Comparison of ENCODE assay signal across 34 cellular contexts in genomic region chr14:55141812-55142211, GRCh38. TPM values are rescaled to one million over a fixed set of nuclear protein-coding genes. Genes with fewer than 3 reads are reported as not detected.
"Had no signal": no experiment of that assay in that cellular context is flagged by ENCODE, and none has a peak within 500 bp of the region (broad histone marks: within the 10 kb centered on the region; RNA-seq: fewer than 3 reads in every experiment).

No MANE protein-coding gene starts in this region.

- H3K9me3 ChIP-seq: body of pancreas, breast epithelium, MG63 had no signal

- H3K27ac ChIP-seq: body of pancreas, PC-9, RWPE1 had no signal

- ATAC-seq: activated CD8-positive, alpha-beta T cell treated with anti-CD3 and anti-CD28 coated beads for 36 hours; activated T-cell treated with anti-CD3 and anti-CD28 coated beads, Interleukin-2, amount 50 U/mL, for 72 hours; activated T-helper 17 cell treated with anti-CD3 and anti-CD28 coated beads, Interleukin-2, amount 50 U/mL, for 72 hours; body of pancreas; Right ventricle myocardium inferior had no signal

- H3K36me3 Mint-ChIP-seq: activated naive CD4-positive, alpha-beta T cell treated with anti-CD3 and anti-CD28 coated beads, Interleukin-2, amount 50 U/mL, for 24 hours had no signal

- H3K4me1 Mint-ChIP-seq: activated naive CD4-positive, alpha-beta T cell treated with anti-CD3 and anti-CD28 coated beads, Interleukin-2, amount 50 U/mL, for 24 hours; activated T-helper 17 cell treated with anti-CD3 and anti-CD28 coated beads, Interleukin-2, amount 50 U/mL, for 72 hours had no signal

- H3K4me3 ChIP-seq: body of pancreas, breast epithelium, MG63, PC-9 had no signal

- H3K27me3 ChIP-seq: body of pancreas, breast epithelium, MG63 had no signal

- H3K9me3 Mint-ChIP-seq: activated CD4-positive, alpha-beta T cell treated with anti-CD3 and anti-CD28 coated beads, Interleukin-2, amount 10 ng/mL, durations not matched to agents 24 days and 14 days; activated CD8-positive, alpha-beta T cell treated with anti-CD3 and anti-CD28 coated beads for 36 hours; activated naive CD4-positive, alpha-beta T cell treated with anti-CD3 and anti-CD28 coated beads, Interleukin-2, amount 50 U/mL, for 24 hours; activated T-cell treated with anti-CD3 and anti-CD28 coated beads, Interleukin-2, amount 50 U/mL, for 72 hours; activated T-helper 17 cell treated with anti-CD3 and anti-CD28 coated beads, Interleukin-2, amount 50 U/mL, for 72 hours; T-helper 2 cell treated with Interferon-gamma antibody and Interleukin-4, amounts not matched to agents 5 μg/mL and 100 μg/mL, for 36 hours had no signal

- H3K27ac Mint-ChIP-seq: activated CD4-positive, alpha-beta T cell treated with anti-CD3 and anti-CD28 coated beads, Interleukin-2, amount 10 ng/mL, durations not matched to agents 24 days and 14 days; activated CD8-positive, alpha-beta T cell treated with anti-CD3 and anti-CD28 coated beads for 36 hours; activated naive CD4-positive, alpha-beta T cell treated with anti-CD3 and anti-CD28 coated beads, Interleukin-2, amount 50 U/mL, for 24 hours; activated T-cell treated with anti-CD3 and anti-CD28 coated beads, Interleukin-2, amount 50 U/mL, for 72 hours; activated T-helper 17 cell treated with anti-CD3 and anti-CD28 coated beads, Interleukin-2, amount 50 U/mL, for 72 hours; T-helper 2 cell treated with Interferon-gamma antibody and Interleukin-4, amounts not matched to agents 5 μg/mL and 100 μg/mL, for 36 hours had no signal

- H3K4me3 Mint-ChIP-seq: activated CD4-positive, alpha-beta T cell treated with anti-CD3 and anti-CD28 coated beads, Interleukin-2, amount 10 ng/mL, durations not matched to agents 24 days and 14 days; activated CD8-positive, alpha-beta T cell treated with anti-CD3 and anti-CD28 coated beads for 36 hours; activated naive CD4-positive, alpha-beta T cell treated with anti-CD3 and anti-CD28 coated beads, Interleukin-2, amount 50 U/mL, for 24 hours; activated naive CD8-positive, alpha-beta T cell treated with anti-CD3 and anti-CD28 coated beads, Interleukin-2, amount 10 ng/mL, durations not matched to agents 7 days and 5 days; activated T-cell treated with anti-CD3 and anti-CD28 coated beads, Interleukin-2, amount 50 U/mL, for 72 hours; activated T-helper 17 cell treated with anti-CD3 and anti-CD28 coated beads, Interleukin-2, amount 50 U/mL, for 72 hours; T-helper 2 cell treated with Interferon-gamma antibody and Interleukin-4, amounts not matched to agents 5 μg/mL and 100 μg/mL, for 36 hours had no signal

- DNase-seq: activated CD4-positive, alpha-beta T cell treated with anti-CD3 and anti-CD28 coated beads, Interleukin-2, amount 10 ng/mL, durations not matched to agents 24 days and 14 days; activated CD4-positive, alpha-beta T cell treated with anti-CD3 and anti-CD28 coated beads, Interleukin-2, amount 50 U/mL, for 4 hours; activated CD8-positive, alpha-beta T cell treated with anti-CD3 and anti-CD28 coated beads for 36 hours; activated effector memory CD4-positive, alpha-beta T cell treated with anti-CD3 and anti-CD28 coated beads, Interleukin-2, amount 50 U/mL, for 16 hours; activated naive CD4-positive, alpha-beta T cell; activated naive CD8-positive, alpha-beta T cell treated with anti-CD3 and anti-CD28 coated beads, Interleukin-2, amount 10 ng/mL, durations not matched to agents 7 days and 5 days; activated T-cell treated with anti-CD3 and anti-CD28 coated beads, Interleukin-2, amount 50 U/mL, for 1 hour; activated T-cell treated with anti-CD3 and anti-CD28 coated beads, Interleukin-2, amount 50 U/mL, for 72 hours; amygdala; body of pancreas; cerebellar nuclear complex; Kasumi-1; KG1; MG63; NCI-H1048; NCI-H1105 treated with DMSO at 0.1 percent for 48 hours; NCI-H1436; NCI-H1694; NCI-H2081 treated with DMSO at 0.1 percent for 48 hours; NCI-H510A; NCI-H748 treated with DMSO at 0.1 percent for 48 hours; PC-9; SIG-M5; SW 1271 had no signal

- H3K27me3 Mint-ChIP-seq: activated CD4-positive, alpha-beta T cell treated with anti-CD3 and anti-CD28 coated beads, Interleukin-2, amount 10 ng/mL, durations not matched to agents 24 days and 14 days; activated CD8-positive, alpha-beta T cell treated with anti-CD3 and anti-CD28 coated beads for 36 hours; activated naive CD4-positive, alpha-beta T cell treated with anti-CD3 and anti-CD28 coated beads, Interleukin-2, amount 50 U/mL, for 24 hours; activated naive CD8-positive, alpha-beta T cell treated with anti-CD3 and anti-CD28 coated beads, Interleukin-2, amount 10 ng/mL, durations not matched to agents 7 days and 5 days; activated T-helper 17 cell treated with anti-CD3 and anti-CD28 coated beads, Interleukin-2, amount 50 U/mL, for 72 hours had no signal

- FAIRE-seq: astrocyte, RCC 7860, TTC549 had no signal

RNA-seq across cellular contexts. Expression of gene LGALS3, which starts 12.8 kb away (rescaled TPM):
- total RNA-seq: OCI-LY7 had no signal

RNA-seq across cellular contexts. Expression of gene DLGAP5, which starts 49.6 kb away (rescaled TPM):
- total RNA-seq: body of pancreas had no signal
